In the genomic region with DNA sequence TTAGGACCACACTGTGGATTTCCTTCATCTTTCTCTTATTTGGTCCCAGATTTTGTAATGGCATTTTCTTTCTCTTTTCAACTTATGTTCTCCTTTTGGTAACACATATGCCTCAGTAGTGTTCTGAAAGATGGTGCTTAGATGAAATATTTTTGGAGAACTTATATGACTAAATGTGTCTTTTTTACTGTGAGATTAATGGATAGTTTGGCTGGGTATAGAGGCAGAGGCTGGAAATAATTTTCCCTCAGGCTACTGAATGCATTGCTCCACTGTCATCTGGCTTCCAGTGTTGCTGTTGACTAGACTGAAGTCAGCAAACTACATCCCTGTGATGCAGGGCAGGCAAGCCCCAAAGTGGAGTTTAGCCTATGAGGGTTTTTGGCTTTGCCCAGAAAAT, we compare ENCODE assay signal across 7 cellular contexts.
"Had no signal": no experiment of that assay in that cellular context is flagged by ENCODE, and none has a peak within 500 bp of the region (broad histone marks: within the 10 kb centered on the region; RNA-seq: fewer than 3 reads in every experiment).

No MANE protein-coding gene starts in this region.

- DNase-seq: IMR-90, KBM-7, KG1 had no signal

- H3K4me2 ChIP-seq: KMS-11 had no signal

- H3K9ac ChIP-seq: KMS-11 had no signal

- H3K27ac ChIP-seq: HL-60, KMS-11 had no signal

- FAIRE-seq: HepG2, HTR-8/SVneo had no signal

- ATAC-seq: HepG2 had no signal
